15 cellular contexts compared by ENCODE assay signal in genomic region chr9:87831159-87831558, GRCh38.
DNase-seq lines count a peak whose midpoint lies in the region; TF ChIP-seq lines count a peak whose summit lies in the region.
"Had no signal": no experiment of that assay in that cellular context is flagged by ENCODE, and none has a peak within 500 bp of the region (broad histone marks: within the 10 kb centered on the region; RNA-seq: fewer than 3 reads in every experiment).

No MANE protein-coding gene starts in this region.

- no peaks in the 10 kb centered on the region for H3K4me1 ChIP-seq in adipocyte (ENCODE audit: control insufficient read depth, insufficient read depth, low read length)

- H3K9ac ChIP-seq in adipocyte (ENCODE audit: low read length) = no peak overlapping the region
- H3K9ac ChIP-seq: BLaER1 treated with 17β-estradiol and CSF1 and Interleukin-3, amounts not matched to agents 10 nM and 100 nM had no signal

- H3K9me3 ChIP-seq in adipocyte (ENCODE audit: control insufficient read depth, low read length) = no peaks in the 10 kb centered on the region

- H3K27me3 ChIP-seq in adipocyte (replicated peaks; ENCODE audit: control insufficient read depth, insufficient read depth, low read length) = no peaks in the 10 kb centered on the region

- TF ChIP-seq CTCF in fibroblast of mammary gland (conservative IDR thresholded peaks at IDR 0.05; ENCODE audit: control insufficient read depth, insufficient read depth, low read depth, low read length) = no peak

- peak; percentile 6 for DNase-seq in adipocyte (ENCODE audit: low read depth)
- peak; percentile 47 for DNase-seq in brain pericyte (ENCODE audit: low read depth, low spot score)
- peak; percentile 15 for DNase-seq in fibroblast of mammary gland (ENCODE audit: low read depth)
- DNase-seq in smooth muscle cell of the brain vasculature (ENCODE audit: low read depth, low spot score) = peak; percentile 67
- no peak for DNase-seq in DMS 273 treated with DMSO at 0.1 percent for 48 hours (lab: John Stamatoyannopoulos, UW)
- DNase-seq in NOMO-1 (lab: John Stamatoyannopoulos, UW; ENCODE audit: unreplicated experiment in 2 of 2) = no peak
- DNase-seq in NCI-H2107 treated with DMSO at 0.1 percent for 48 hours (lab: John Stamatoyannopoulos, UW; ENCODE audit: unreplicated experiment) = no peak
- DNase-seq: Calu3; CD8-positive, alpha-beta T cell; DMS53; DND-41; EL; H9 had no signal

- H3K4me3 ChIP-seq in adipocyte (ENCODE audit: low read length) = no peak overlapping the region
- no peak overlapping the region for H3K4me3 ChIP-seq in fibroblast of mammary gland (ENCODE audit: control insufficient read depth, low read depth, low read length)
- H3K4me3 ChIP-seq: BLaER1 treated with 17β-estradiol and CSF1 and Interleukin-3, amounts not matched to agents 10 nM and 100 nM; GM12878 had no signal

- no peaks in the 10 kb centered on the region for H3K36me3 ChIP-seq in adipocyte (ENCODE audit: control insufficient read depth, insufficient read depth, low read length, severe bottlenecking)
- H3K36me3 ChIP-seq: BLaER1 treated with 17β-estradiol and CSF1 and Interleukin-3, amounts not matched to agents 10 nM and 100 nM had no signal

Comparison
In these comparisons a context has a peak if more than half of its experiments do, and no peak if none do; other contexts are left out.
1. DNase-seq: peak in adipocyte (single experiment), brain pericyte (single experiment), fibroblast of mammary gland (single experiment) and smooth muscle cell of the brain vasculature (single experiment); none in DMS 273 treated with DMSO at 0.1 percent for 48 hours (single experiment), NOMO-1 (0 of 2) and NCI-H2107 treated with DMSO at 0.1 percent for 48 hours (single experiment).